Comparison of ENCODE assay signal across 14 cellular contexts in the genomic region with DNA sequence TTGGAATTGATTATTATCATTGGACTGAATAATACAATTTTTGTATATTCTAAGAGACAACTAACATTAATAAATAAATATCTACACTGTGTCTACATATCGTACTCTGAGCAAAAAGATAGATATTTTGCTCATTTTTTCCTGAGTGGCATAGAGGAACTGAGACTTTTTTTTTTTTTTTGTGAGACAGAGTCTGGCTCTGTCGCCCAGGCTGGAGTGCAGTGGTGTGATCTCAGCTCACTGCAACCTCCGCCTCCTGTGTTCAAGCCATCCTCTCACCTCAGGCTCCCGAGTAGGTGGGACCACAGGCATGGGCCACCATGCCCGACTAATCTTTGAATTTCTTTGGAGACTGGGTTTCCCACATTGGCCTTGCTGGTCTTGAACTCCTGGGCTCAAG. TPM values are rescaled to one million over a fixed set of nuclear protein-coding genes. Genes with fewer than 3 reads are reported as not detected.
DNase-seq lines count a peak whose midpoint lies in the region; ATAC-seq, FAIRE-seq and TF ChIP-seq lines count a peak whose summit lies in the region.
"Had no signal": no experiment of that assay in that cellular context is flagged by ENCODE, and none has a peak within 500 bp of the region (broad histone marks: within the 10 kb centered on the region; RNA-seq: fewer than 3 reads in every experiment).

No MANE protein-coding gene starts in this region.

- H3K27me3 Mint-ChIP-seq in type B pancreatic cell, result no peaks in the 10 kb centered on the region

- H3K4me2 ChIP-seq in BLaER1 treated with 17β-estradiol and CSF1 and Interleukin-3, amounts not matched to agents 10 nM and 100 nM, result peak overlapping the region in 8 of 11 experiments; percentile 10 to 74 (median 23); a peak in 11 of 22 replicates

- no peak overlapping the region for H3K27ac Mint-ChIP-seq in type B pancreatic cell

- ATAC-seq in GM18520 (IDR thresholded peaks at IDR 0.05; ENCODE audit: unreplicated experiment) (peak; percentile 41), HG02610 (IDR thresholded peaks at IDR 0.05; ENCODE audit: unreplicated experiment) (peak; percentile 52)

- TF ChIP-seq CTCF in tibial artery (IDR thresholded peaks at IDR 0.05) (no peak), type B pancreatic cell (conservative IDR thresholded peaks at IDR 0.05) (no peak)

- H3K9me3 Mint-ChIP-seq in type B pancreatic cell, result peaks cover 4% of the 10 kb centered on the region

- intact Hi-C loops in tibial artery (cut with DNase I; ENCODE audit: low total_unique reads), result no loop called here

- no peak for TF ChIP-seq POLR2A in H54 (IDR thresholded peaks at IDR 0.05; ENCODE audit: low read depth, low read length)

- peaks cover 98 to 100% (median 100%) of the 10 kb centered on the region in 11 experiments for H4K20me1 ChIP-seq in BLaER1 treated with 17β-estradiol and CSF1 and Interleukin-3, amounts not matched to agents 10 nM and 100 nM

- no peaks in the 10 kb centered on the region for H3K36me3 Mint-ChIP-seq in type B pancreatic cell

- H3K27ac ChIP-seq in BLaER1 treated with 17β-estradiol and CSF1 and Interleukin-3, amounts not matched to agents 10 nM and 100 nM, result no peak overlapping the region
- H3K27ac ChIP-seq in tibial artery, result no peak overlapping the region
- H3K27ac ChIP-seq: ascending aorta, right atrium auricular region had no signal

- no peak overlapping the region for H3K4me3 ChIP-seq in BLaER1 treated with 17β-estradiol and CSF1 and Interleukin-3, amounts not matched to agents 10 nM and 100 nM
- H3K4me3 ChIP-seq in tibial artery, result no peak overlapping the region
- H3K4me3 ChIP-seq: right atrium auricular region had no signal

- H3K4me1 Mint-ChIP-seq in type B pancreatic cell (ENCODE audit: unreplicated experiment), result peaks cover 31% of the 10 kb centered on the region

- no peak for FAIRE-seq in H54 (lab: Jason Lieb, UNC)

- peaks cover 9 to 52% (median 22%) of the 10 kb centered on the region in 11 experiments; a peak in 19 of 22 replicates for H3K36me3 ChIP-seq in BLaER1 treated with 17β-estradiol and CSF1 and Interleukin-3, amounts not matched to agents 10 nM and 100 nM
- H3K36me3 ChIP-seq in tibial artery, result no peaks in the 10 kb centered on the region
- H3K36me3 ChIP-seq: ascending aorta, right atrium auricular region had no signal

- peaks cover 18 to 92% (median 44%) of the 10 kb centered on the region in 10 experiments for H3K4me1 ChIP-seq in BLaER1 treated with 17β-estradiol and CSF1 and Interleukin-3, amounts not matched to agents 10 nM and 100 nM
- H3K4me1 ChIP-seq in tibial artery, result peaks cover 0 to 82% (median 38%) of the 10 kb centered on the region in 4 donors

- H3K27me3 ChIP-seq in BLaER1 treated with 17β-estradiol and CSF1 and Interleukin-3, amounts not matched to agents 10 nM and 100 nM, result no peaks in the 10 kb centered on the region
- no peaks in the 10 kb centered on the region for H3K27me3 ChIP-seq in tibial artery
- H3K27me3 ChIP-seq: ascending aorta, right atrium auricular region had no signal

- H3K9me3 ChIP-seq in BLaER1 treated with 17β-estradiol and CSF1 and Interleukin-3, amounts not matched to agents 10 nM and 100 nM (replicated peaks in 1 of 11), result no peaks in the 10 kb centered on the region
- H3K9me3 ChIP-seq in tibial artery, result no peaks in the 10 kb centered on the region
- H3K9me3 ChIP-seq: ascending aorta, right atrium auricular region had no signal

- DNase-seq in MV-4-11 (lab: John Stamatoyannopoulos, UW) (peak; percentile 42), tibial artery (no peak), NAMALWA (ENCODE audit: low spot score) (no peak), type B pancreatic cell (ENCODE audit: extremely low spot score, unreplicated experiment) (no peak), H54 (ENCODE audit: insufficient read length, low spot score) (no peak)
- DNase-seq: kidney glomerular epithelial cell; NCI-H1436; SHP77 treated with DMSO at 0.1 percent for 48 hours; stimulated activated CD4-positive, alpha-beta T cell treated with anti-CD3 and anti-CD28 coated beads, Interleukin-4, amount 100 ng/mL, for 24 hours had no signal

- no peak overlapping the region for H3K9ac ChIP-seq in BLaER1 treated with 17β-estradiol and CSF1 and Interleukin-3, amounts not matched to agents 10 nM and 100 nM

- no peak overlapping the region for H3K4me3 Mint-ChIP-seq in type B pancreatic cell

RNA-seq across cellular contexts. Expression of gene KMT2E, which starts 14.0 kb away (rescaled TPM):
- 63.0 and 75.6 TPM in 2 replicates for total RNA-seq in type B pancreatic cell (ENCODE audit: low replicate concordance)
